ENCODE assay signal across 1 cellular context in the genomic region with DNA sequence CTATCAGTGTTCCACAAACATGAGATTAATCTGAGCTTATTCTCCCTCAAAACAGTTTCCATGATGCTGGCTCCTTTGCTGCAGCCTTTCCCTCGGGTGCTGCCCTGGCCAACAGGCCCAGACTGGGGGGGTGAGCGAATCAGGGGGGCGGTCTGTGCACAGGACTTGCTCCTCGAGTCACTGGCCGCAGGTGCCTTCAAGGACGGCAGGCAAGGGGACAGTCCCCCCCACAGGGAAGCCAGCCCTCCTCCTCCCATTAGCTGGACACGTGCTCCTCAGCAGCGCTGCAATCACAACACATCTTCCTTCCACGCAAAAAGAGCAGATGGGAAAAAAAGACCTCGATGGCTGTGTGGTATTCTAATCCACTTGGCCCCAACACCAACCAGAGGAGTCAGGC.
TF ChIP-seq lines count a peak whose summit lies in the region.

No MANE protein-coding gene starts in this region.

TF ChIP-seq in WTC11, 78 proteins besides CTCF, POLR2A, EP300 and RAD21 (continued from another document):
- TF ChIP-seq, protein P1, sequence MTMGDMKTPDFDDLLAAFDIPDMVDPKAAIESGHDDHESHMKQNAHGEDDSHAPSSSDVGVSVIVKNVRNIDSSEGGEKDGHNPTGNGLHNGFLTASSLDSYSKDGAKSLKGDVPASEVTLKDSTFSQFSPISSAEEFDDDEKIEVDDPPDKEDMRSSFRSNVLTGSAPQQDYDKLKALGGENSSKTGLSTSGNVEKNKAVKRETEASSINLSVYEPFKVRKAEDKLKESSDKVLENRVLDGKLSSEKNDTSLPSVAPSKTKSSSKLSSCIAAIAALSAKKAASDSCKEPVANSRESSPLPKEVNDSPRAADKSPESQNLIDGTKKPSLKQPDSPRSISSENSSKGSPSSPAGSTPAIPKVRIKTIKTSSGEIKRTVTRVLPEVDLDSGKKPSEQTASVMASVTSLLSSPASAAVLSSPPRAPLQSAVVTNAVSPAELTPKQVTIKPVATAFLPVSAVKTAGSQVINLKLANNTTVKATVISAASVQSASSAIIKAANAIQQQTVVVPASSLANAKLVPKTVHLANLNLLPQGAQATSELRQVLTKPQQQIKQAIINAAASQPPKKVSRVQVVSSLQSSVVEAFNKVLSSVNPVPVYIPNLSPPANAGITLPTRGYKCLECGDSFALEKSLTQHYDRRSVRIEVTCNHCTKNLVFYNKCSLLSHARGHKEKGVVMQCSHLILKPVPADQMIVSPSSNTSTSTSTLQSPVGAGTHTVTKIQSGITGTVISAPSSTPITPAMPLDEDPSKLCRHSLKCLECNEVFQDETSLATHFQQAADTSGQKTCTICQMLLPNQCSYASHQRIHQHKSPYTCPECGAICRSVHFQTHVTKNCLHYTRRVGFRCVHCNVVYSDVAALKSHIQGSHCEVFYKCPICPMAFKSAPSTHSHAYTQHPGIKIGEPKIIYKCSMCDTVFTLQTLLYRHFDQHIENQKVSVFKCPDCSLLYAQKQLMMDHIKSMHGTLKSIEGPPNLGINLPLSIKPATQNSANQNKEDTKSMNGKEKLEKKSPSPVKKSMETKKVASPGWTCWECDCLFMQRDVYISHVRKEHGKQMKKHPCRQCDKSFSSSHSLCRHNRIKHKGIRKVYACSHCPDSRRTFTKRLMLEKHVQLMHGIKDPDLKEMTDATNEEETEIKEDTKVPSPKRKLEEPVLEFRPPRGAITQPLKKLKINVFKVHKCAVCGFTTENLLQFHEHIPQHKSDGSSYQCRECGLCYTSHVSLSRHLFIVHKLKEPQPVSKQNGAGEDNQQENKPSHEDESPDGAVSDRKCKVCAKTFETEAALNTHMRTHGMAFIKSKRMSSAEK (CRISPR knock-in tag; IDR thresholded peaks at IDR 0.05; ENCODE audit: borderline replicate concordance) = no peak
- TF ChIP-seq SOX15 (CRISPR knock-in tag; IDR thresholded peaks at IDR 0.05) = no peak
- TF ChIP-seq GRHL2 (CRISPR knock-in tag; IDR thresholded peaks at IDR 0.05; ENCODE audit: insufficient replicate concordance, severe bottlenecking) = no peak
- TF ChIP-seq SMAD4 (CRISPR knock-in tag; IDR thresholded peaks at IDR 0.05) = no peak
- no peak for TF ChIP-seq RELA (CRISPR knock-in tag; IDR thresholded peaks at IDR 0.05; ENCODE audit: borderline replicate concordance)
- TF ChIP-seq, protein P2, sequence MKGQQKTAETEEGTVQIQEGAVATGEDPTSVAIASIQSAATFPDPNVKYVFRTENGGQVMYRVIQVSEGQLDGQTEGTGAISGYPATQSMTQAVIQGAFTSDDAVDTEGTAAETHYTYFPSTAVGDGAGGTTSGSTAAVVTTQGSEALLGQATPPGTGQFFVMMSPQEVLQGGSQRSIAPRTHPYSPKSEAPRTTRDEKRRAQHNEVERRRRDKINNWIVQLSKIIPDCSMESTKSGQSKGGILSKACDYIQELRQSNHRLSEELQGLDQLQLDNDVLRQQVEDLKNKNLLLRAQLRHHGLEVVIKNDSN (CRISPR knock-in tag; IDR thresholded peaks at IDR 0.05) = no peak
- TF ChIP-seq JAZF1 (CRISPR knock-in tag; IDR thresholded peaks at IDR 0.05) = no peak
- no peak for TF ChIP-seq NR3C1 (CRISPR knock-in tag; conservative IDR thresholded peaks at IDR 0.05; ENCODE audit: low read depth)
- TF ChIP-seq, protein P3, sequence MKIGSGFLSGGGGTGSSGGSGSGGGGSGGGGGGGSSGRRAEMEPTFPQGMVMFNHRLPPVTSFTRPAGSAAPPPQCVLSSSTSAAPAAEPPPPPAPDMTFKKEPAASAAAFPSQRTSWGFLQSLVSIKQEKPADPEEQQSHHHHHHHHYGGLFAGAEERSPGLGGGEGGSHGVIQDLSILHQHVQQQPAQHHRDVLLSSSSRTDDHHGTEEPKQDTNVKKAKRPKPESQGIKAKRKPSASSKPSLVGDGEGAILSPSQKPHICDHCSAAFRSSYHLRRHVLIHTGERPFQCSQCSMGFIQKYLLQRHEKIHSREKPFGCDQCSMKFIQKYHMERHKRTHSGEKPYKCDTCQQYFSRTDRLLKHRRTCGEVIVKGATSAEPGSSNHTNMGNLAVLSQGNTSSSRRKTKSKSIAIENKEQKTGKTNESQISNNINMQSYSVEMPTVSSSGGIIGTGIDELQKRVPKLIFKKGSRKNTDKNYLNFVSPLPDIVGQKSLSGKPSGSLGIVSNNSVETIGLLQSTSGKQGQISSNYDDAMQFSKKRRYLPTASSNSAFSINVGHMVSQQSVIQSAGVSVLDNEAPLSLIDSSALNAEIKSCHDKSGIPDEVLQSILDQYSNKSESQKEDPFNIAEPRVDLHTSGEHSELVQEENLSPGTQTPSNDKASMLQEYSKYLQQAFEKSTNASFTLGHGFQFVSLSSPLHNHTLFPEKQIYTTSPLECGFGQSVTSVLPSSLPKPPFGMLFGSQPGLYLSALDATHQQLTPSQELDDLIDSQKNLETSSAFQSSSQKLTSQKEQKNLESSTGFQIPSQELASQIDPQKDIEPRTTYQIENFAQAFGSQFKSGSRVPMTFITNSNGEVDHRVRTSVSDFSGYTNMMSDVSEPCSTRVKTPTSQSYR (CRISPR knock-in tag; IDR thresholded peaks at IDR 0.05) = no peak
- no peak for TF ChIP-seq ZBTB21 (CRISPR knock-in tag; IDR thresholded peaks at IDR 0.05; ENCODE audit: borderline replicate concordance)
